Comparison of ENCODE assay signal across 8 cellular contexts in genomic region chr1:63731117-63732043, GRCh38. TPM values are rescaled to one million over a fixed set of nuclear protein-coding genes. Genes with fewer than 3 reads are reported as not detected.
DNase-seq lines count a peak whose midpoint lies in the region; ATAC-seq lines count a peak whose summit lies in the region.

No MANE protein-coding gene starts in this region.

- in situ Hi-C loops in SK-MEL-5 (cut with HindIII; ENCODE audit: low pct_unique_long_range_greater_than_20kb, low sequenced_read_pairs) = no loop called here

- ATAC-seq in HG03196 (IDR thresholded peaks at IDR 0.05; ENCODE audit: unreplicated experiment) = no peak

- DNase-seq in EH (ENCODE audit: low read depth) = peak; percentile 84
- DNase-seq in SK-MEL-5 (ENCODE audit: low read depth, low spot score) = peak; percentile 3
- peak; percentile 28 for DNase-seq in foreskin melanocyte
- DNase-seq in renal cortical epithelial cell (ENCODE audit: low read depth) = peak; percentile 100
- DNase-seq in cerebellum (ENCODE audit: low spot score) = no peak
- DNase-seq in NCI-H345 treated with DMSO at 0.1 percent for 48 hours (lab: John Stamatoyannopoulos, UW; ENCODE audit: unreplicated experiment) = no peak
- no peak for DNase-seq in germinal center (ENCODE audit: low spot score)

RNA-seq across cellular contexts. Expression of gene ROR1, which starts 42.4 kb away (rescaled TPM):
- total RNA-seq in SK-MEL-5 (2014; rRNA removed; shearing (Covaris generic)) = 2.6 and 2.8 TPM in 2 replicates
- 6.9 and 7.6 TPM in 2 replicates for polyA plus RNA-seq in SK-MEL-5 (2015; cell fraction: cytosol; rRNA removed)
- polyA plus RNA-seq in SK-MEL-5 (2015; cell fraction: nucleus; rRNA removed) = 2.3 and 2.5 TPM in 2 replicates
- total RNA-seq in renal cortical epithelial cell (16.5 and 17.2 TPM in 2 replicates), cerebellum (14.0 TPM)

Comparison
In these comparisons a context has a peak if more than half of its experiments do, and no peak if none do; other contexts are left out.
1. DNase-seq: peak in EH (single experiment), SK-MEL-5 (single experiment), foreskin melanocyte (single experiment) and renal cortical epithelial cell (single experiment); none in cerebellum (single experiment), NCI-H345 treated with DMSO at 0.1 percent for 48 hours (single experiment) and germinal center (single experiment).